ENCODE assay signal across 26 cellular contexts in the genomic region with DNA sequence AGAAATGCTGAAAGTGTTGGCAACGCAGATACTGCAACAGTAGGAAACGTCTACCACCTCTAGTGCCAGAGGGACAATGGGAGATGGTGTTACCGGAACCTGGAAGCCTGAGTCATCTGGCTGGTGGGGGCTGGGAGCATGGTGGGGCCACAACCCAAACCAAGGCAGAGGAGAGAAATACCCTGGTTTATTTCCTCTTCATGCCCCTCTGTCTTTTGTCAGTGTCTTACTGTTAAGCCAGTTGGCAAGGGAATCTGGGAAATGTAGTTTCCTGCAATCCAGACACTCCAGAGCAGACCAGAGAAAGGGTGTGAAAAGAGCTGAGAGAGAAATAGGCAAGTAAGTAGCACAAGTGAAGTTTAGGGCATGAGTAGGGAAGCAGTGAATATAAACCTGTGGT. TPM values are rescaled to one million over a fixed set of nuclear protein-coding genes. Genes with fewer than 3 reads are reported as not detected.
DNase-seq lines count a peak whose midpoint lies in the region; ATAC-seq, FAIRE-seq and TF ChIP-seq lines count a peak whose summit lies in the region.
"Had no signal": no experiment of that assay in that cellular context is flagged by ENCODE, and none has a peak within 500 bp of the region (broad histone marks: within the 10 kb centered on the region; RNA-seq: fewer than 3 reads in every experiment).

No MANE protein-coding gene starts in this region.

- no peak overlapping the region for H3K4me3 Mint-ChIP-seq in osteocyte (ENCODE audit: unreplicated experiment)
- H3K4me3 Mint-ChIP-seq: CD4-positive, alpha-beta T cell had no signal

- 75% methylated on average over 3 of the region's 3 CpGs for WGBS in HepG2 (ENCODE audit: low lambda C conversion rate)
- no CpG with 5 or more reads among the region's 3 CpGs for WGBS in right lobe of liver (ENCODE audit: insufficient coverage, low coverage, low lambda C conversion rate, missing lambda C conversion rate)
- WGBS in K562 (ENCODE audit: insufficient coverage, low coverage, missing lambda C conversion rate): 13% methylated on average over 3 of the region's 3 CpGs

- no peaks in the 10 kb centered on the region for H3K4me1 ChIP-seq in HepG2 (ENCODE audit: insufficient read depth, low read length)
- no peaks in the 10 kb centered on the region for H3K4me1 ChIP-seq in right lobe of liver
- no peaks in the 10 kb centered on the region; a peak in 1 of 5 replicates for H3K4me1 ChIP-seq in K562 (replicated peaks in 1 of 2; ENCODE audit: control insufficient read depth in 2 of 2, insufficient read depth in 2 of 2, low read length in 2 of 2)
- H3K4me1 ChIP-seq: BLaER1 had no signal

- in situ Hi-C loops in HepG2 (cut with HindIII; ENCODE audit: extremely low pct_ligation_motif_present, low pct_unique_long_range_greater_than_20kb) (no loop called here), K562 (cut with MboI) (loop anchor here (25.0 kb wide), 1 partner anchor 1002 kb away; no protein-coding TSS in a partner anchor)

- TF ChIP-seq EP300 in HepG2 (IDR thresholded peaks at IDR 0.05; ENCODE audit: low read depth in 2 of 2, low read length in 2 of 2) (no peak), HepG2 (CRISPR knock-in tag; IDR thresholded peaks at IDR 0.05; ENCODE audit: borderline replicate concordance) (no peak), K562 (IDR thresholded peaks at IDR 0.05; ENCODE audit: low read length) (no peak)

- POLR2A ChIA-PET in HepG2 (lab: Yijun Ruan, JAX): no interaction called here
- POLR2A ChIA-PET in K562 (lab: Yijun Ruan, JAX): interaction anchor here (0.7 to 1.2 kb wide), 3 partner anchors 15 to 138 kb away, joined by 3 to 5 read pairs (median 3); a partner anchor contains a TSS

- H3K27ac ChIP-seq in HepG2 (ENCODE audit: extremely low read length, insufficient read depth, low read length) (no peak overlapping the region), right lobe of liver (no peak overlapping the region), K562 (ENCODE audit: extremely low read depth, low read depth, low read length) (no peak overlapping the region)
- H3K27ac ChIP-seq: BLaER1 had no signal

- no peak for DNase-seq in HepG2 (ENCODE audit: low spot score)
- no peak for DNase-seq in right lobe of liver
- no peak for DNase-seq in K562 (ENCODE audit: extremely low read depth in 1 of 4, low spot score in 3 of 4)
- peak; percentile 50 for DNase-seq in islet precursor cell
- no peak for DNase-seq in RPMI8226
- DNase-seq in osteocyte (ENCODE audit: extremely low spot score, unreplicated experiment): no peak
- DNase-seq in SKM-1 (lab: John Stamatoyannopoulos, UW; ENCODE audit: unreplicated experiment): no peak
- DNase-seq: 8988T; CD4-positive, alpha-beta T cell; COR-L47; DMS53; GDM1; KG1; MG63; NCI-H1105 treated with DMSO at 0.1 percent for 48 hours; NCI-H146; NCI-H1930; NCI-H446; NCI-H524 treated with DMSO at 0.1 percent for 48 hours; NCI-H774; SHP77 treated with DMSO at 0.1 percent for 48 hours had no signal

- H3K27me3 Mint-ChIP-seq in osteocyte (ENCODE audit: unreplicated experiment): peaks cover 23% of the 10 kb centered on the region
- H3K27me3 Mint-ChIP-seq: CD4-positive, alpha-beta T cell had no signal

- H3K36me3 ChIP-seq in HepG2 (replicated peaks in 1 of 2; ENCODE audit: control insufficient read depth in 1 of 2, insufficient read depth in 2 of 2, low read length in 2 of 2): peaks cover 2 to 5% of the 10 kb centered on the region in 2 experiments; a peak in 1 of 5 replicates
- H3K36me3 ChIP-seq in right lobe of liver: peaks cover 0 to 9% (median 2%) of the 10 kb centered on the region in 4 donors
- H3K36me3 ChIP-seq in K562 (ENCODE audit: control insufficient read depth, insufficient read depth, low read length): peaks cover 8% of the 10 kb centered on the region

- H2AFZ ChIP-seq in HepG2 (ENCODE audit: low read length): no peak overlapping the region
- peak overlapping the region; percentile 36 for H2AFZ ChIP-seq in K562 (ENCODE audit: low read depth, low read length)

- FAIRE-seq in HepG2 (lab: Jason Lieb, UNC) (no peak), K562 (lab: Jason Lieb, UNC) (peak; percentile 65)
- FAIRE-seq: GM12891, H54, HTR-8/SVneo had no signal

- no peak for TF ChIP-seq CTCF in HepG2 (CRISPR knock-in tag; IDR thresholded peaks at IDR 0.05)
- no peak for TF ChIP-seq CTCF in right lobe of liver (IDR thresholded peaks at IDR 0.05)
- no peak for TF ChIP-seq CTCF in K562 (IDR thresholded peaks at IDR 0.05 in 2 of 3, conservative IDR thresholded peaks at IDR 0.05 in 1 of 3; ENCODE audit: insufficient read depth in 2 of 3, low read depth in 1 of 3, low read length in 3 of 3)
- TF ChIP-seq CTCF in osteocyte (IDR thresholded peaks at IDR 0.05): no peak

- H3K4me1 Mint-ChIP-seq in osteocyte (ENCODE audit: unreplicated experiment): no peaks in the 10 kb centered on the region

- ATAC-seq in HepG2 (no peak), right lobe of liver (no peak), K562 (peak; percentile 68), HG02884 (IDR thresholded peaks at IDR 0.05; ENCODE audit: unreplicated experiment) (no peak)

- H4K20me1 ChIP-seq in HepG2 (ENCODE audit: insufficient read depth, low read length) (no peaks in the 10 kb centered on the region), K562 (replicated peaks; ENCODE audit: control insufficient read depth, insufficient read depth, low read length) (no peaks in the 10 kb centered on the region)
- H4K20me1 ChIP-seq: BLaER1 had no signal

- no peaks in the 10 kb centered on the region for H3K9me1 ChIP-seq in K562 (ENCODE audit: control insufficient read depth, insufficient read depth, low read length)

- H3K79me2 ChIP-seq in HepG2 (ENCODE audit: insufficient read depth, low read length) (no peaks in the 10 kb centered on the region), K562 (ENCODE audit: control insufficient read depth, insufficient read depth, low read length) (no peaks in the 10 kb centered on the region)

- no peaks in the 10 kb centered on the region for H3K9me3 ChIP-seq in HepG2 (ENCODE audit: low read length)
- H3K9me3 ChIP-seq in right lobe of liver: no peaks in the 10 kb centered on the region
- no peaks in the 10 kb centered on the region for H3K9me3 ChIP-seq in K562 (replicated peaks; ENCODE audit: control insufficient read depth, insufficient read depth, low read depth, low read length)
- H3K9me3 ChIP-seq: BLaER1, MG63 had no signal

- H3K27me3 ChIP-seq in HepG2 (ENCODE audit: control insufficient read depth in 1 of 2, insufficient read depth in 2 of 2, low read length in 2 of 2) (no peaks in the 10 kb centered on the region), right lobe of liver (no peaks in the 10 kb centered on the region), K562 (ENCODE audit: control insufficient read depth in 2 of 2, insufficient read depth in 2 of 2, low read length in 2 of 2) (no peaks in the 10 kb centered on the region)
- H3K27me3 ChIP-seq: BLaER1, MG63 had no signal

- H3K9me3 Mint-ChIP-seq in osteocyte (ENCODE audit: unreplicated experiment): peaks cover 5% of the 10 kb centered on the region
- H3K9me3 Mint-ChIP-seq: CD4-positive, alpha-beta T cell had no signal

- BruUV-seq in HepG2 (replicated peaks; lab: Mats Ljungman, UMichigan) (no TSS peak), K562 (replicated peaks; lab: Mats Ljungman, UMichigan) (no TSS peak)

- CTCF ChIA-PET in HepG2 (lab: Yijun Ruan, JAX; ENCODE audit: low intra/inter-chr PET ratio, low total read pairs) (no interaction called here), K562 (lab: Yijun Ruan, JAX; ENCODE audit: low intra/inter-chr PET ratio) (no interaction called here)

- TF ChIP-seq POLR2A in HepG2 (IDR thresholded peaks at IDR 0.05; ENCODE audit: insufficient read depth in 1 of 2, low read depth in 2 of 2, low read length in 2 of 2) (no peak), right lobe of liver (IDR thresholded peaks at IDR 0.05) (no peak), K562 (conservative IDR thresholded peaks at IDR 0.05) (no peak)

- no peak overlapping the region for H3K27ac Mint-ChIP-seq in osteocyte (ENCODE audit: unreplicated experiment)
- H3K27ac Mint-ChIP-seq: CD4-positive, alpha-beta T cell had no signal

- H3K4me3 ChIP-seq in HepG2 (replicated peaks in 1 of 3; ENCODE audit: insufficient read depth in 1 of 3, low read depth in 2 of 3, low read length in 3 of 3) (no peak overlapping the region), right lobe of liver (no peak overlapping the region), K562 (no peak overlapping the region)
- H3K4me3 ChIP-seq: BLaER1, MG63 had no signal

- H3K4me2 ChIP-seq in HepG2 (ENCODE audit: low read depth, low read length) (no peak overlapping the region), K562 (ENCODE audit: insufficient read depth, low read length) (no peak overlapping the region)
- H3K4me2 ChIP-seq: BLaER1 had no signal

- intact Hi-C loops in HepG2 (cut with micrococcal nuclease; ENCODE audit: unreplicated experiment): no loop called here
- intact Hi-C loops in right lobe of liver (cut with DNase I): no loop called here
- intact Hi-C loops in K562 (cut with micrococcal nuclease): no loop called here

- TF ChIP-seq RAD21 in HepG2 (CRISPR knock-in tag; IDR thresholded peaks at IDR 0.05) (no peak), K562 (CRISPR knock-in tag; conservative IDR thresholded peaks at IDR 0.05 in 1 of 2, IDR thresholded peaks at IDR 0.05 in 1 of 2) (no peak)

- H3K9ac ChIP-seq in HepG2 (ENCODE audit: insufficient read depth, low read depth, low read length) (no peak overlapping the region), K562 (ENCODE audit: insufficient read depth in 1 of 2, low read depth in 2 of 2, low read length in 2 of 2) (no peak overlapping the region)
- H3K9ac ChIP-seq: BLaER1 had no signal

- peaks cover 17% of the 10 kb centered on the region for H3K36me3 Mint-ChIP-seq in osteocyte (ENCODE audit: unreplicated experiment)

RNA-seq across cellular contexts. Expression of a gene that starts 14.8 kb away (rescaled TPM):
- total RNA-seq in HepG2 (2016; rRNA removed; fragmentation: Illumina TruSeq; extraction: Trizol) (63.3 and 93.0 TPM in 2 replicates), right lobe of liver (10 to 100 TPM; 15.0 to 27.0 (median 22.2) TPM), K562 (2014; rRNA removed) (50.4 and 59.2 TPM in 2 replicates), K562 (2014; rRNA removed; fragmentation: Illumina TruSeq; extraction: Trizol) (106 and 136 TPM in 2 replicates), K562 (2015; rRNA removed; fragmentation: Illumina TruSeq; extraction: Trizol) (87.9 and 97.0 TPM in 2 replicates), K562 (2021) (85.2 and 91.9 TPM in 2 replicates), osteocyte (48.0 and 49.4 TPM in 2 replicates)
- 15.2 and 18.1 TPM in 2 replicates for total RNA-seq in HepG2 (2016; cell fraction: cytosol; rRNA removed; fragmentation: Illumina TruSeq; extraction: Trizol; ENCODE audit: low read depth)
- 58.6 and 87.6 TPM in 2 replicates for total RNA-seq in HepG2 (2016; cell fraction: insoluble cytoplasmic fraction; rRNA removed; fragmentation: Illumina TruSeq; extraction: Trizol)
- total RNA-seq in HepG2 (2016; cell fraction: membrane; rRNA removed; fragmentation: Illumina TruSeq; extraction: Trizol): 18.9 and 24.0 TPM in 2 replicates
- total RNA-seq in HepG2 (2016; cell fraction: nucleus; rRNA removed; fragmentation: Illumina TruSeq; extraction: Trizol): 67.1 and 71.3 TPM in 2 replicates
- polyA plus RNA-seq in HepG2 (2011; rRNA removed) (10.3 and 11.4 TPM in 2 replicates), K562 (2011; rRNA removed) (56.1 and 75.0 TPM in 2 replicates), K562 (2014; fragmentation: Illumina TruSeq; extraction: Trizol) (87.6 and 113 TPM in 2 replicates), K562 (2014; fragmentation: Nextera tagmentation; extraction: Ambion mirVana) (100 to 1,000 TPM; 113 to 138 TPM), K562 (2014; rRNA removed) (59.7 and 75.4 TPM in 2 replicates)
- polyA plus RNA-seq in HepG2 (2011; cell fraction: cytosol; rRNA removed): 3.6 and 4.4 TPM in 2 replicates
- polyA plus RNA-seq in HepG2 (2011; cell fraction: nucleus; rRNA removed): 9.6 and 9.7 TPM in 2 replicates
- 29.5 and 35.0 TPM in 2 replicates for polyA plus RNA-seq in HepG2 (2012)
- polyA plus RNA-seq in HepG2 (2016; cell fraction: cytosol; fragmentation: Illumina TruSeq; extraction: Trizol; ENCODE audit: low read depth): 5.3 and 7.3 TPM in 2 replicates
- polyA plus RNA-seq in HepG2 (2016; cell fraction: insoluble cytoplasmic fraction; fragmentation: Illumina TruSeq; extraction: Trizol; ENCODE audit: low read depth): 77.2 and 80.1 TPM in 2 replicates
- polyA plus RNA-seq in HepG2 (2016; cell fraction: membrane; fragmentation: Illumina TruSeq; extraction: Trizol; ENCODE audit: low read depth): 7.6 and 11.1 TPM in 2 replicates
- polyA plus RNA-seq in HepG2 (2016; cell fraction: nucleus; fragmentation: Illumina TruSeq; extraction: Trizol; ENCODE audit: insufficient read depth, low read depth): 95.2 and 98.9 TPM in 2 replicates
- polyA minus RNA-seq in HepG2 (2011; rRNA and poly(A)+ RNA removed; ENCODE audit: low replicate concordance): 7.4 and 19.1 TPM in 2 replicates
- polyA minus RNA-seq in HepG2 (2011; cell fraction: cytosol; rRNA and poly(A)+ RNA removed): 6.9 and 12.9 TPM in 2 replicates
- polyA minus RNA-seq in HepG2 (2011; cell fraction: nucleus; rRNA and poly(A)+ RNA removed): 29.0 and 36.4 TPM in 2 replicates
- 50.5 and 141 TPM in 2 replicates for total RNA-seq in K562 (2011; cell fraction: chromatin; rRNA removed; ENCODE audit: low replicate concordance)
- 40.2 and 49.0 TPM in 2 replicates for total RNA-seq in K562 (2011; cell fraction: nucleolus; rRNA removed)
- 77.8 and 89.5 TPM in 2 replicates for total RNA-seq in K562 (2011; cell fraction: nucleoplasm; rRNA removed)
- 3.9 and 5.5 TPM in 2 replicates for polyA plus RNA-seq in K562 (2011; cell fraction: cytosol; rRNA removed)
- 140 and 149 TPM in 2 replicates for polyA plus RNA-seq in K562 (2011; cell fraction: nucleus; rRNA removed)
- 46.3 and 75.3 TPM in 2 replicates for polyA plus RNA-seq in K562 (2012)
- polyA minus RNA-seq in K562 (2011; rRNA and poly(A)+ RNA removed): 119 and 126 TPM in 2 replicates
- 15.1 and 17.9 TPM in 2 replicates for polyA minus RNA-seq in K562 (2011; cell fraction: cytosol; rRNA and poly(A)+ RNA removed)
- 31.6 and 79.9 TPM in 2 replicates for polyA minus RNA-seq in K562 (2011; cell fraction: nucleus; rRNA and poly(A)+ RNA removed)

RNA-seq across cellular contexts. Expression of a gene that starts 45.1 kb away (rescaled TPM):
- total RNA-seq in HepG2 (2016; rRNA removed; fragmentation: Illumina TruSeq; extraction: Trizol): 28.1 and 29.9 TPM in 2 replicates
- 29.4 and 34.7 TPM in 2 replicates for total RNA-seq in HepG2 (2016; cell fraction: cytosol; rRNA removed; fragmentation: Illumina TruSeq; extraction: Trizol; ENCODE audit: low read depth)
- 28.9 and 30.1 TPM in 2 replicates for total RNA-seq in HepG2 (2016; cell fraction: insoluble cytoplasmic fraction; rRNA removed; fragmentation: Illumina TruSeq; extraction: Trizol)
- total RNA-seq in HepG2 (2016; cell fraction: membrane; rRNA removed; fragmentation: Illumina TruSeq; extraction: Trizol): 10.9 and 11.8 TPM in 2 replicates
- total RNA-seq in HepG2 (2016; cell fraction: nucleus; rRNA removed; fragmentation: Illumina TruSeq; extraction: Trizol): 15.5 and 16.1 TPM in 2 replicates
- polyA plus RNA-seq in HepG2 (2011; rRNA removed): 8.0 and 8.7 TPM in 2 replicates
- 4.2 and 5.6 TPM in 2 replicates for polyA plus RNA-seq in HepG2 (2011; cell fraction: cytosol; rRNA removed)
- polyA plus RNA-seq in HepG2 (2011; cell fraction: nucleus; rRNA removed): 1.9 and 2.6 TPM in 2 replicates
- polyA plus RNA-seq in HepG2 (2012): 17.1 and 18.2 TPM in 2 replicates
- polyA plus RNA-seq in HepG2 (2016; cell fraction: cytosol; fragmentation: Illumina TruSeq; extraction: Trizol; ENCODE audit: low read depth): 1.9 and 2.3 TPM in 2 replicates
- 30.1 and 43.8 TPM in 2 replicates for polyA plus RNA-seq in HepG2 (2016; cell fraction: insoluble cytoplasmic fraction; fragmentation: Illumina TruSeq; extraction: Trizol; ENCODE audit: low read depth)
- polyA plus RNA-seq in HepG2 (2016; cell fraction: membrane; fragmentation: Illumina TruSeq; extraction: Trizol; ENCODE audit: low read depth): 4.8 and 5.1 TPM in 2 replicates
- 18.2 and 22.7 TPM in 2 replicates for polyA plus RNA-seq in HepG2 (2016; cell fraction: nucleus; fragmentation: Illumina TruSeq; extraction: Trizol; ENCODE audit: insufficient read depth, low read depth)
- 8.9 and 19.6 TPM in 2 replicates for polyA minus RNA-seq in HepG2 (2011; rRNA and poly(A)+ RNA removed; ENCODE audit: low replicate concordance)
- 5.8 and 12.5 TPM in 2 replicates for polyA minus RNA-seq in HepG2 (2011; cell fraction: cytosol; rRNA and poly(A)+ RNA removed)
- 25.2 and 29.7 TPM in 2 replicates for polyA minus RNA-seq in HepG2 (2011; cell fraction: nucleus; rRNA and poly(A)+ RNA removed)
- 10 to 100 TPM; 19.9 to 49.8 (median 34.6) TPM for total RNA-seq in right lobe of liver
- total RNA-seq in K562 (2011; cell fraction: chromatin; rRNA removed; ENCODE audit: low replicate concordance): 21.3 and 58.7 TPM in 2 replicates
- 21.2 and 23.3 TPM in 2 replicates for total RNA-seq in K562 (2011; cell fraction: nucleolus; rRNA removed)
- 34.2 and 65.9 TPM in 2 replicates for total RNA-seq in K562 (2011; cell fraction: nucleoplasm; rRNA removed)
- total RNA-seq in K562 (2014; rRNA removed): 13.8 and 17.5 TPM in 2 replicates
- total RNA-seq in K562 (2014; rRNA removed; fragmentation: Illumina TruSeq; extraction: Trizol): 38.9 and 43.3 TPM in 2 replicates
- total RNA-seq in K562 (2015; rRNA removed; fragmentation: Illumina TruSeq; extraction: Trizol): 22.3 and 24.5 TPM in 2 replicates
- total RNA-seq in K562 (2021): 39.5 and 41.0 TPM in 2 replicates
- polyA plus RNA-seq in K562 (2011; rRNA removed): 55.5 and 71.6 TPM in 2 replicates
- polyA plus RNA-seq in K562 (2011; cell fraction: cytosol; rRNA removed): 10.4 and 18.6 TPM in 2 replicates
- polyA plus RNA-seq in K562 (2011; cell fraction: nucleus; rRNA removed): 11.0 and 14.3 TPM in 2 replicates
- polyA plus RNA-seq in K562 (2012): 23.6 and 39.2 TPM in 2 replicates
- polyA plus RNA-seq in K562 (2014; fragmentation: Illumina TruSeq; extraction: Trizol): 27.3 and 32.8 TPM in 2 replicates
- polyA plus RNA-seq in K562 (2014; fragmentation: Nextera tagmentation; extraction: Ambion mirVana): 1 to 10 TPM; 9.3 to 9.6 TPM
- polyA plus RNA-seq in K562 (2014; rRNA removed): 16.2 and 18.2 TPM in 2 replicates
- polyA minus RNA-seq in K562 (2011; rRNA and poly(A)+ RNA removed): 60.9 and 71.0 TPM in 2 replicates
- 25.4 and 28.6 TPM in 2 replicates for polyA minus RNA-seq in K562 (2011; cell fraction: cytosol; rRNA and poly(A)+ RNA removed)
- polyA minus RNA-seq in K562 (2011; cell fraction: nucleus; rRNA and poly(A)+ RNA removed): 29.9 and 38.1 TPM in 2 replicates
- 17.5 and 17.7 TPM in 2 replicates for total RNA-seq in osteocyte
